Comparison of ENCODE assay signal across 24 cellular contexts in the genomic region with DNA sequence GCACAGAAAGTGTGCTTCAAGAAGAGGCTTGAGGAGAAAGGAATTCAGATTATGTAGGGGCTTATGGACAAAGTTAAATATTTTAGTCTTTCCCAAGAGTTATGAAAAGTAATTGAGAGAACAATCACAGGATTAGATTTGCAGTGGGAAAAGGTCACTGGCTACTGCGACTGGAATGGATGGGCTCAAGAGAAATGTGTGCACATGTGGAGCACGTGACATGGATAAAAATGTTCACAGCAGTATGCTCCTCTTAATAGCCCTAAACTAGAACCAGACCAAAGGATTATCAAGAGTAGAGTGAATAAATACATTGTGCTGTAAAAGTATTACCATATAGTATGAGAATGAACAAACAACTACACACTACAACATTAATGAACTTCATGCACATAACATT.
DNase-seq lines count a peak whose midpoint lies in the region; ATAC-seq and TF ChIP-seq lines count a peak whose summit lies in the region.
"Had no signal": no experiment of that assay in that cellular context is flagged by ENCODE, and none has a peak within 500 bp of the region (broad histone marks: within the 10 kb centered on the region; RNA-seq: fewer than 3 reads in every experiment).

No MANE protein-coding gene starts in this region.

- no peaks in the 10 kb centered on the region for H3K36me3 Mint-ChIP-seq in GM23338 (ENCODE audit: low read depth)
- H3K36me3 Mint-ChIP-seq in natural killer cell treated with Interleukin-12 subunit alpha and Interleukin-12 subunit beta and Interleukin-15 and Interleukin-18, amount 100 ng/mL, for 72 hours: no peaks in the 10 kb centered on the region
- H3K36me3 Mint-ChIP-seq: CD14-positive monocyte had no signal

- H3K4me1 ChIP-seq in GM23338 (ENCODE audit: insufficient read depth) (peaks cover 9% of the 10 kb centered on the region), neuronal stem cell (ENCODE audit: control insufficient read depth in 2 of 2, insufficient read depth in 1 of 2, low read depth in 1 of 2, low read length in 2 of 2) (peaks cover 1 to 2% of the 10 kb centered on the region in 2 donors)
- H3K4me1 ChIP-seq: A549; BLaER1 treated with 17β-estradiol and CSF1 and Interleukin-3, amounts not matched to agents 10 nM and 100 nM had no signal

- no peak overlapping the region for H3K4ac ChIP-seq in neuronal stem cell (ENCODE audit: low read length)

- H2BK12ac ChIP-seq in neuronal stem cell (ENCODE audit: low read length): no peak overlapping the region

- no peak overlapping the region for H4K91ac ChIP-seq in neuronal stem cell (ENCODE audit: low read depth, low read length, poor library complexity)

- no peak overlapping the region for H4K8ac ChIP-seq in neuronal stem cell (ENCODE audit: low read depth, low read length)

- no peak overlapping the region for H3K23ac ChIP-seq in neuronal stem cell (ENCODE audit: low read depth, low read length, poor library complexity)

- H3K36me3 ChIP-seq in GM23338 (ENCODE audit: insufficient read depth): no peaks in the 10 kb centered on the region
- no peaks in the 10 kb centered on the region for H3K36me3 ChIP-seq in neuronal stem cell (replicated peaks in 1 of 2; ENCODE audit: control insufficient read depth in 2 of 2, insufficient read depth in 2 of 2, low read length in 2 of 2)
- H3K36me3 ChIP-seq: BE2C; BLaER1 treated with 17β-estradiol and CSF1 and Interleukin-3, amounts not matched to agents 10 nM and 100 nM had no signal

- H2AK5ac ChIP-seq in neuronal stem cell (ENCODE audit: low read depth, low read length): no peak overlapping the region

- H4K20me1 ChIP-seq in GM23338 (replicated peaks; ENCODE audit: insufficient read depth): no peaks in the 10 kb centered on the region
- H4K20me1 ChIP-seq: BLaER1 treated with 17β-estradiol and CSF1 and Interleukin-3, amounts not matched to agents 10 nM and 100 nM had no signal

- H3K14ac ChIP-seq in neuronal stem cell (ENCODE audit: low read length): no peak overlapping the region

- TF ChIP-seq CTCF in GM23338 (conservative IDR thresholded peaks at IDR 0.05; ENCODE audit: low read depth in 2 of 2) (no peak), choroid plexus epithelial cell (conservative IDR thresholded peaks at IDR 0.05; ENCODE audit: low read depth, low read length) (no peak), fibroblast of villous mesenchyme (IDR thresholded peaks at IDR 0.05; ENCODE audit: insufficient read depth, low read depth, low read length) (no peak)

- H2AFZ ChIP-seq in GM23338: peak overlapping the region; percentile 44; the same call in 1 of the 2 replicates
- peak overlapping the region; percentile 16 for H2AFZ ChIP-seq in neuronal stem cell (ENCODE audit: low read length)

- 0 out of 2 replicates have a peak, but pooled peaks cover 2% of the 10 kb centered on the region for H3K9me2 ChIP-seq in GM23338 (ENCODE audit: insufficient read depth)

- peaks cover 6% of the 10 kb centered on the region; the same call in 2 of the 3 replicates for H3K4me1 Mint-ChIP-seq in GM23338
- no peaks in the 10 kb centered on the region for H3K4me1 Mint-ChIP-seq in natural killer cell treated with Interleukin-12 subunit alpha and Interleukin-12 subunit beta and Interleukin-15 and Interleukin-18, amount 100 ng/mL, for 72 hours (ENCODE audit: low read depth in 2 of 2)
- H3K4me1 Mint-ChIP-seq: CD14-positive monocyte; CD8-positive, alpha-beta memory T cell had no signal

- H3K4me3 ChIP-seq in GM23338 (no peak overlapping the region), choroid plexus epithelial cell (ENCODE audit: low read depth, low read length) (no peak overlapping the region), fibroblast of villous mesenchyme (ENCODE audit: low read depth, low read length) (no peak overlapping the region), neuronal stem cell (ENCODE audit: low read length in 2 of 2) (no peak overlapping the region)
- H3K4me3 ChIP-seq: A549; BLaER1 treated with 17β-estradiol and CSF1 and Interleukin-3, amounts not matched to agents 10 nM and 100 nM; GM12878 had no signal

- H3K27ac Mint-ChIP-seq in GM23338: no peak overlapping the region
- H3K27ac Mint-ChIP-seq in natural killer cell treated with Interleukin-12 subunit alpha and Interleukin-12 subunit beta and Interleukin-15 and Interleukin-18, amount 100 ng/mL, for 72 hours: no peak overlapping the region
- H3K27ac Mint-ChIP-seq: CD14-positive monocyte; CD4-positive, alpha-beta T cell; CD8-positive, alpha-beta memory T cell had no signal

- no peaks in the 10 kb centered on the region for H3K27me3 Mint-ChIP-seq in GM23338 (ENCODE audit: insufficient read depth, low read depth, poor library complexity)
- peaks cover 0 to 4% of the 10 kb centered on the region in 2 donors for H3K27me3 Mint-ChIP-seq in natural killer cell treated with Interleukin-12 subunit alpha and Interleukin-12 subunit beta and Interleukin-15 and Interleukin-18, amount 100 ng/mL, for 72 hours
- H3K27me3 Mint-ChIP-seq: CD4-positive, alpha-beta T cell; CD8-positive, alpha-beta memory T cell had no signal

- ATAC-seq in GM23338: no peak
- no peak for ATAC-seq in natural killer cell treated with Interleukin-12 subunit alpha and Interleukin-12 subunit beta and Interleukin-15 and Interleukin-18, amount 100 ng/mL, for 72 hours
- ATAC-seq in HG03045 (IDR thresholded peaks at IDR 0.05; ENCODE audit: unreplicated experiment): no peak
- ATAC-seq: A549, GM12878 had no signal

- H2BK5ac ChIP-seq in neuronal stem cell (ENCODE audit: low read length): no peak overlapping the region

- H3K18ac ChIP-seq in neuronal stem cell (ENCODE audit: low read length): no peak overlapping the region

- H3K79me2 ChIP-seq in GM23338 (replicated peaks; ENCODE audit: insufficient read depth): no peaks in the 10 kb centered on the region

- H3K4me3 Mint-ChIP-seq in GM23338: no peak overlapping the region
- H3K4me3 Mint-ChIP-seq in natural killer cell treated with Interleukin-12 subunit alpha and Interleukin-12 subunit beta and Interleukin-15 and Interleukin-18, amount 100 ng/mL, for 72 hours: no peak overlapping the region
- H3K4me3 Mint-ChIP-seq: CD14-positive monocyte; CD4-positive, alpha-beta T cell; CD8-positive, alpha-beta memory T cell had no signal

- no peak overlapping the region for H3K4me2 ChIP-seq in GM23338
- H3K4me2 ChIP-seq in neuronal stem cell (ENCODE audit: insufficient read depth, low read length, poor library complexity, severe bottlenecking): no peak overlapping the region
- H3K4me2 ChIP-seq: A549; BLaER1 treated with 17β-estradiol and CSF1 and Interleukin-3, amounts not matched to agents 10 nM and 100 nM had no signal

- H3K27me3 ChIP-seq in GM23338 (ENCODE audit: insufficient read depth) (no peaks in the 10 kb centered on the region), neuronal stem cell (ENCODE audit: control insufficient read depth in 3 of 3, insufficient read depth in 3 of 3, low read depth in 1 of 3, low read length in 3 of 3) (no peaks in the 10 kb centered on the region)
- H3K27me3 ChIP-seq: BE2C; BLaER1 treated with 17β-estradiol and CSF1 and Interleukin-3, amounts not matched to agents 10 nM and 100 nM had no signal

- no peaks in the 10 kb centered on the region for H3K79me1 ChIP-seq in neuronal stem cell (ENCODE audit: low read depth, low read length)

- H3K9me3 Mint-ChIP-seq in GM23338: no peaks in the 10 kb centered on the region
- no peaks in the 10 kb centered on the region for H3K9me3 Mint-ChIP-seq in natural killer cell treated with Interleukin-12 subunit alpha and Interleukin-12 subunit beta and Interleukin-15 and Interleukin-18, amount 100 ng/mL, for 72 hours
- H3K9me3 Mint-ChIP-seq: CD4-positive, alpha-beta T cell; CD8-positive, alpha-beta memory T cell had no signal

- no peaks in the 10 kb centered on the region for H3F3A ChIP-seq in GM23338 (replicated peaks; ENCODE audit: low read depth)

- H2BK15ac ChIP-seq in neuronal stem cell (ENCODE audit: low read length): no peak overlapping the region

- no peak overlapping the region for H3K9ac ChIP-seq in neuronal stem cell (ENCODE audit: low read depth, low read length, poor library complexity)
- H3K9ac ChIP-seq: BLaER1 treated with 17β-estradiol and CSF1 and Interleukin-3, amounts not matched to agents 10 nM and 100 nM had no signal

- no peak overlapping the region for H2BK120ac ChIP-seq in neuronal stem cell (ENCODE audit: low read depth, low read length)

- no peak for DNase-seq in GM23338 (ENCODE audit: low spot score)
- peak; percentile 6 for DNase-seq in choroid plexus epithelial cell (ENCODE audit: low read depth)
- peak; percentile 1 for DNase-seq in fibroblast of villous mesenchyme (ENCODE audit: low read depth)
- DNase-seq in neuronal stem cell (ENCODE audit: low spot score): no peak
- DNase-seq in natural killer cell treated with Interleukin-12 subunit alpha and Interleukin-12 subunit beta and Interleukin-15 and Interleukin-18, amount 100 ng/mL, for 72 hours (ENCODE audit: low spot score): no peak
- no peak for DNase-seq in SW 1271 (lab: John Stamatoyannopoulos, UW)
- no peak for DNase-seq in NCI-H524 treated with DMSO at 0.1 percent for 48 hours (lab: John Stamatoyannopoulos, UW)
- DNase-seq: 8988T; ACHN; AML-193; BE2C; CD4-positive, alpha-beta T cell; CD8-positive, alpha-beta memory T cell; DMS 273 treated with DMSO at 0.1 percent for 48 hours; DMS79; EL; GDM1; H7; HCEC 1CT had no signal

- no peaks in the 10 kb centered on the region for H3K9me3 ChIP-seq in neuronal stem cell (replicated peaks in 1 of 2; ENCODE audit: control insufficient read depth in 2 of 2, insufficient read depth in 1 of 2, low read depth in 1 of 2, low read length in 2 of 2)
- H3K9me3 ChIP-seq: A549; BLaER1 treated with 17β-estradiol and CSF1 and Interleukin-3, amounts not matched to agents 10 nM and 100 nM had no signal

- WGBS in neuronal stem cell (ENCODE audit: extremely low coverage in 2 of 2, insufficient read length in 2 of 2, insufficient replicate concordance in 1 of 2), 2 donors: no CpG with 5 or more reads among the region's 2 CpGs

- no peak overlapping the region for H3K27ac ChIP-seq in GM23338 (ENCODE audit: low read depth)
- H3K27ac ChIP-seq in neuronal stem cell (replicated peaks; ENCODE audit: low read length): no peak overlapping the region
- H3K27ac ChIP-seq: A549; BLaER1 treated with 17β-estradiol and CSF1 and Interleukin-3, amounts not matched to agents 10 nM and 100 nM had no signal

Comparison
In these comparisons a context has a peak if more than half of its experiments do, and no peak if none do; other contexts are left out.
1. DNase-seq: peak in choroid plexus epithelial cell (single experiment) and fibroblast of villous mesenchyme (single experiment); none in GM23338 (single experiment), neuronal stem cell (single experiment), natural killer cell treated with Interleukin-12 subunit alpha and Interleukin-12 subunit beta and Interleukin-15 and Interleukin-18, amount 100 ng/mL, for 72 hours (single experiment), SW 1271 (0 of 2) and NCI-H524 treated with DMSO at 0.1 percent for 48 hours (single experiment).